In the genomic region with DNA sequence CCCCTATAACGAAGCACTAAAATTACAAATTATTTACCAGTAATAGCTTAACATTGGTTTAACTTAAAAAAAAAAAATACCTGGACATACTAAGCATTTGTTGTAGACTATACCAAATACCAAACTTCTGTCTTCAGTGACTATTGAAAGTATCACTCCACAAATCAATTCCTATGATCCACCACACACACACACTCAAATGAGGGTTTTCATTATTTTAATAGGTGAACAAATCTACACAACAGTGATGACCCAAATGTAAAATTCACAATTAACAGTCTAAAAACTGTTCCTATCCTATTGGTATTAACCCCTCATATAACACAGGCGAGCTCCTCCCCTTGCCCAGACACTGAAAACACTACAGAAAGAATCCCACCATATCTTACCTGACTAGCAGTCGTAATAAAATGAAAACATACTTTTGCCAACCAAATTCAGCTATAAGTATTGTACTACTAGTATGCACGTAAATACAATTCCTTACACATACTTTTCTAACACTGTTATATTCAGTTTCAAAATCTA, we compare ENCODE assay signal across 7 cellular contexts. TPM values are rescaled to one million over a fixed set of nuclear protein-coding genes. Genes with fewer than 3 reads are reported as not detected.
DNase-seq lines count a peak whose midpoint lies in the region; ATAC-seq and TF ChIP-seq lines count a peak whose summit lies in the region.

No MANE protein-coding gene starts in this region.

- no peak overlapping the region; the same call in 1 of the 2 replicates for H2AFZ ChIP-seq in PC-9

- H3F3A ChIP-seq in PC-9 (ENCODE audit: insufficient read depth, low read depth): peaks cover 39% of the 10 kb centered on the region

- peaks cover 1% of the 10 kb centered on the region; the same call in 1 of the 2 replicates for H3K36me3 ChIP-seq in H7 (replicated peaks; ENCODE audit: control insufficient read depth, insufficient read depth, low read length)
- peaks cover 24% of the 10 kb centered on the region for H3K36me3 ChIP-seq in PC-9 (ENCODE audit: low read depth)
- H3K36me3 ChIP-seq in esophagus (ENCODE audit: control insufficient read depth in 2 of 2, insufficient read depth in 2 of 2, low read length in 1 of 2): no peaks in the 10 kb centered on the region

- intact Hi-C loops in PC-9 (cut with micrococcal nuclease; ENCODE audit: unreplicated experiment): loop anchor here (2.0 to 10.0 kb wide), 5 partner anchors 28 to 558 kb away; no protein-coding TSS in a partner anchor

- TF ChIP-seq CTCF in PC-9 (conservative IDR thresholded peaks at IDR 0.05): no peak

- H3K9me2 ChIP-seq in PC-9 (ENCODE audit: insufficient read depth): no peaks in the 10 kb centered on the region

- peaks cover 74% of the 10 kb centered on the region for H3K79me2 ChIP-seq in PC-9 (ENCODE audit: low read depth)

- peaks cover 23% of the 10 kb centered on the region for H4K20me1 ChIP-seq in PC-9 (ENCODE audit: insufficient read depth)

- H3K4me3 ChIP-seq in H7 (ENCODE audit: insufficient read depth, low read depth, low read length) (peak overlapping the region; percentile 74), PC-9 (peak overlapping the region; percentile 70), esophagus (ENCODE audit: low read depth in 1 of 2, low read length in 2 of 2) (peak overlapping the region; percentile 29 to 80)

- DNase-seq in H7: no peak
- no peak for DNase-seq in PC-9
- peak; percentile 5 for DNase-seq in retina
- no peak for DNase-seq in kidney glomerular epithelial cell (lab: John Stamatoyannopoulos, UW)
- no peak for DNase-seq in globus pallidus (ENCODE audit: low spot score)

- ATAC-seq in GM21447 (IDR thresholded peaks at IDR 0.05; ENCODE audit: unreplicated experiment): no peak

- peaks cover 5% of the 10 kb centered on the region for H3K9me3 ChIP-seq in PC-9 (ENCODE audit: insufficient read depth, low read depth)
- H3K9me3 ChIP-seq in esophagus (ENCODE audit: control insufficient read depth in 2 of 2, insufficient read depth in 1 of 2, low read depth in 1 of 2, low read length in 1 of 2): no peaks in the 10 kb centered on the region

- CTCF ChIA-PET in PC-9 (lab: Charles Lee): interaction anchor here (0.6 kb wide), 2 partner anchors 373 to 481 kb away, joined by 3 read pairs; no protein-coding TSS in a partner anchor

- H3K27me3 ChIP-seq in H7 (ENCODE audit: control insufficient read depth, insufficient read depth, low read length) (no peaks in the 10 kb centered on the region), PC-9 (ENCODE audit: insufficient read depth, low read depth) (no peaks in the 10 kb centered on the region), esophagus (ENCODE audit: control insufficient read depth in 1 of 2, insufficient read depth in 2 of 2, low read length in 2 of 2) (no peaks in the 10 kb centered on the region)

- H3K4me2 ChIP-seq in PC-9: peak overlapping the region; percentile 93

- BruUV-seq in PC-9 (replicated peaks; lab: Mats Ljungman, UMichigan): no TSS peak

- H3K4me1 ChIP-seq in PC-9 (replicated peaks; ENCODE audit: insufficient read depth) (peaks cover 43% of the 10 kb centered on the region), esophagus (ENCODE audit: control insufficient read depth in 2 of 2, insufficient read depth in 2 of 2, low read length in 1 of 2) (no peaks in the 10 kb centered on the region)

- WGBS in esophagus, 2 donors: 8 to 9% methylated on average over 4 of the region's 4 CpGs

- peak overlapping the region; percentile 82 for H3K27ac ChIP-seq in PC-9
- H3K27ac ChIP-seq in esophagus (ENCODE audit: low read depth in 2 of 2, low read length in 1 of 2): peak overlapping the region in 1 of 2 donors; percentile 52

- POLR2A ChIA-PET in PC-9 (lab: Charles Lee; ENCODE audit: unreplicated experiment): interaction anchor here (0.6 to 1.1 kb wide), 3 partner anchors 8 to 478 kb away, joined by 3 to 8 read pairs (median 3); no protein-coding TSS in a partner anchor

RNA-seq across cellular contexts. Expression of a gene that starts 2.5 kb away (rescaled TPM):
- total RNA-seq in H7 (2014; rRNA removed; shearing (Covaris generic)): 107 and 129 TPM in 2 replicates
- 93.6 and 127 TPM in 2 replicates for total RNA-seq in PC-9 (2021)
- polyA plus RNA-seq in esophagus: 10 to 100 TPM; 11.9 to 17.7 TPM
